Comparison of ENCODE assay signal across 2 cellular contexts in genomic region chr15:77531191-77532000, GRCh38.
TF ChIP-seq lines count a peak whose summit lies in the region.

No MANE protein-coding gene starts in this region.

TF ChIP-seq in IMR-90, 13 proteins besides CTCF, POLR2A, EP300 and RAD21 (continued from another document):
- TF ChIP-seq RFX5 (IDR thresholded peaks at IDR 0.05; ENCODE audit: low read depth, low read length) (no peak), MAZ (IDR thresholded peaks at IDR 0.05; ENCODE audit: borderline replicate concordance, low read depth, low read length) (no peak), SMC3 (IDR thresholded peaks at IDR 0.05; ENCODE audit: low read depth, low read length) (no peak), FOS (IDR thresholded peaks at IDR 0.05; ENCODE audit: low read depth, low read length) (no peak), CEBPB (IDR thresholded peaks at IDR 0.05; ENCODE audit: low read depth, low read length) (no peak), ELK1 (IDR thresholded peaks at IDR 0.05; ENCODE audit: borderline replicate concordance, low read depth, low read length) (no peak)

TF ChIP-seq in WTC11, 78 proteins besides CTCF, POLR2A, EP300 and RAD21 (continued from another document):
- no peak for TF ChIP-seq STAT6 (CRISPR knock-in tag; conservative IDR thresholded peaks at IDR 0.05; ENCODE audit: low read depth)
- no peak for TF ChIP-seq ATF2 (CRISPR knock-in tag; IDR thresholded peaks at IDR 0.05; ENCODE audit: borderline replicate concordance, low read depth)
- no peak for TF ChIP-seq ZNF512 (CRISPR knock-in tag; IDR thresholded peaks at IDR 0.05; ENCODE audit: borderline replicate concordance)
TF ChIP-seq in WTC11: peak in this region for 0.
